Comparison of ENCODE assay signal across 9 cellular contexts in the genomic region with DNA sequence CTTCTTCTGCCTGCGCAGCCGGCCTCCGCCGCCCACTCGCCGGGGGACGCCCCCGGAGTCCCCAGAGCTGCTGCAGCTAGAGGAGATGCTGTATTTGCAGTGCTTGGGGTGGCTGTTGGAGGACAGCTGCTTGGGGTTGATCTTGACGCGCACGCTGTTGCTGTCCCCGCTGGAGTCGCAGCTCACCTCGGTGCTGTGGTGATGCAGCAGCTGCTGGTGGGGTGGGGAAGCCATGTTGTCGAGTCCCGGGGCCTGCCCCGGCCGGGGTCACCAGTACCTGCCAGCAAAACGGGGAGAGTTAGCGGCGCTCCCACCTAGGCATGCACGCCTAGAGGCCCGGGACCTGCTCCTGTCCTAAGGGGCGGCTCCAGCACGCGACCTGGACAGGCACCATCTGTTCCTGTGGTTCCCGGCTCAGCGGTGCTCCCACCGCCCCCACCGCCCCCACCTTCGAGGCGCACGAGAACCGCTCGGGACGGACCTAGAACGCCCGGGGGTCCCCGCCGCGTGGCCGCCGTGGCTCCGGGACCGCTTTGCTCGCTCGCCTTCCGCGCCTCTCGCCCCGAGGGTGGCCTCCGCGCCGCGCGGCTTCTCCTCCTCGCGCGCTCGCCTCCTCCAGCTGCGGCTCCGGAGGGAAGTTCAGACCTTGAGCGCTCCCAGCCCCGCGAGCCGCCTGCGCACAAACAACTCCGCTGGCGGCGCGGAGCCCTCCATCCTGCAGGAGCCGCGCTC. TPM values are rescaled to one million over a fixed set of nuclear protein-coding genes. Genes with fewer than 3 reads are reported as not detected.
DNase-seq lines count a peak whose midpoint lies in the region; ATAC-seq and TF ChIP-seq lines count a peak whose summit lies in the region.
"Had no signal": no experiment of that assay in that cellular context is flagged by ENCODE, and none has a peak within 500 bp of the region (broad histone marks: within the 10 kb centered on the region; RNA-seq: fewer than 3 reads in every experiment).

No MANE protein-coding gene starts in this region.

- no peak for TF ChIP-seq CTCF in psoas muscle (IDR thresholded peaks at IDR 0.05)

- H3K9me3 Mint-ChIP-seq in activated naive CD8-positive, alpha-beta T cell treated with anti-CD3 and anti-CD28 coated beads, Interleukin-2, amount 50 U/mL, for 24 hours: no peaks in the 10 kb centered on the region

- no peaks in the 10 kb centered on the region for H3K9me3 ChIP-seq in SJSA1 (replicated peaks)
- no peaks in the 10 kb centered on the region for H3K9me3 ChIP-seq in psoas muscle

- intact Hi-C loops in left ventricle myocardium superior (cut with micrococcal nuclease) (no loop called here), psoas muscle (cut with DNase I) (loop anchor here (5.0 kb wide), 2 partner anchors 133 to 137 kb away; no protein-coding TSS in a partner anchor)

- WGBS in psoas muscle, 3 donors: 2 to 3% (median 3%) methylated on average over 38 to 73 of the region's 73 CpGs

- DNase-seq in NCI-H2196 (lab: John Stamatoyannopoulos, UW; ENCODE audit: unreplicated experiment) (peak; percentile 35), NCI-H2196 treated with DMSO at 0.1 percent for 48 hours (lab: John Stamatoyannopoulos, UW; ENCODE audit: unreplicated experiment) (no peak), SJSA1 (ENCODE audit: low read depth in 1 of 2, low spot score in 2 of 2) (peak; percentile 52 to 66), left ventricle myocardium superior (peak; percentile 82), psoas muscle (peak; percentile 66 to 82)
- peak; percentile 58 for DNase-seq in activated naive CD8-positive, alpha-beta T cell treated with anti-CD3 and anti-CD28 coated beads, Interleukin-2, amount 50 U/mL, for 24 hours
- DNase-seq: DND-41 had no signal

- H3K4me3 Mint-ChIP-seq in activated naive CD8-positive, alpha-beta T cell treated with anti-CD3 and anti-CD28 coated beads, Interleukin-2, amount 50 U/mL, for 24 hours: peak overlapping the region; percentile 65

- H3K4me1 Mint-ChIP-seq in activated naive CD8-positive, alpha-beta T cell treated with anti-CD3 and anti-CD28 coated beads, Interleukin-2, amount 50 U/mL, for 24 hours: peaks cover 37% of the 10 kb centered on the region

- no peaks in the 10 kb centered on the region for H3K27me3 ChIP-seq in SJSA1 (replicated peaks)
- no peaks in the 10 kb centered on the region for H3K27me3 ChIP-seq in psoas muscle (ENCODE audit: insufficient read depth in 3 of 3, low read length in 2 of 3)

- H3K27ac Mint-ChIP-seq in activated naive CD8-positive, alpha-beta T cell treated with anti-CD3 and anti-CD28 coated beads, Interleukin-2, amount 50 U/mL, for 24 hours: no peak overlapping the region

- H3K27ac ChIP-seq in SJSA1 (no peak overlapping the region), psoas muscle (peak overlapping the region; percentile 86)

- H3K4me3 ChIP-seq in SJSA1 (peak overlapping the region; percentile 73), psoas muscle (peak overlapping the region; percentile 83)

- peaks cover 3% of the 10 kb centered on the region for H3K36me3 Mint-ChIP-seq in activated naive CD8-positive, alpha-beta T cell treated with anti-CD3 and anti-CD28 coated beads, Interleukin-2, amount 50 U/mL, for 24 hours (ENCODE audit: low read depth)

- H3K4me1 ChIP-seq in SJSA1 (replicated peaks) (peaks cover 44% of the 10 kb centered on the region), psoas muscle (peaks cover 46% of the 10 kb centered on the region)

- peaks cover 14% of the 10 kb centered on the region for H3K27me3 Mint-ChIP-seq in activated naive CD8-positive, alpha-beta T cell treated with anti-CD3 and anti-CD28 coated beads, Interleukin-2, amount 50 U/mL, for 24 hours

- ATAC-seq in HG03196 (IDR thresholded peaks at IDR 0.05; ENCODE audit: unreplicated experiment): peak; percentile 14
- peak; percentile 44 for ATAC-seq in activated naive CD8-positive, alpha-beta T cell treated with anti-CD3 and anti-CD28 coated beads, Interleukin-2, amount 50 U/mL, for 24 hours
- peak; percentile 54 for ATAC-seq in left ventricle myocardium superior
- ATAC-seq in psoas muscle: peak; percentile 47 to 59 (median 55)
- no peak for ATAC-seq in GM19035 (IDR thresholded peaks at IDR 0.05; ENCODE audit: unreplicated experiment)

- H3K36me3 ChIP-seq in SJSA1 (peaks cover 29% of the 10 kb centered on the region), psoas muscle (ENCODE audit: insufficient read depth in 1 of 2, low read depth in 1 of 2) (peaks cover 0 to 3% of the 10 kb centered on the region in 2 donors)

RNA-seq across cellular contexts. Expression of a gene that starts 0.9 kb away (rescaled TPM):
- total RNA-seq in SJSA1 (2014; rRNA removed; shearing (Covaris generic)): 17.4 and 29.8 TPM in 2 replicates
- total RNA-seq in left ventricle myocardium superior (53.5 TPM), psoas muscle (10 to 100 TPM; 43.6 to 77.8 (median 51.9) TPM)
- polyA plus RNA-seq in psoas muscle: 100 to 1,000 TPM in 1 of 3 donors, 10 to 100 TPM in 1, 1 to 10 TPM in 1; 9.0 to 134 (median 32.8) TPM
